12 cellular contexts compared by ENCODE assay signal in genomic region chr3:117035785-117036184, GRCh38.
DNase-seq lines count a peak whose midpoint lies in the region; ATAC-seq, FAIRE-seq and TF ChIP-seq lines count a peak whose summit lies in the region.
"Had no signal": no experiment of that assay in that cellular context is flagged by ENCODE, and none has a peak within 500 bp of the region (broad histone marks: within the 10 kb centered on the region; RNA-seq: fewer than 3 reads in every experiment).

No MANE protein-coding gene starts in this region.

- H3K56ac ChIP-seq in H9 (ENCODE audit: insufficient read length, low read depth, low read length): no peak overlapping the region

- no peak overlapping the region for H2BK20ac ChIP-seq in H9 (ENCODE audit: low read depth, low read length, poor library complexity, severe bottlenecking)

- no peak overlapping the region for H3K14ac ChIP-seq in H9 (ENCODE audit: insufficient read depth, low read length)

- no peak overlapping the region for H3K9ac ChIP-seq in H9 (ENCODE audit: extremely low read depth, insufficient read length, low read length)

- no peak for FAIRE-seq in GM19239 (lab: Jason Lieb, UNC)

- no peak overlapping the region for H4K8ac ChIP-seq in H9 (replicated peaks; ENCODE audit: insufficient read length, low read depth, low read length)

- no peaks in the 10 kb centered on the region for H3K27me3 ChIP-seq in H9 (ENCODE audit: insufficient read depth, low read length)
- no peaks in the 10 kb centered on the region for H3K27me3 ChIP-seq in body of pancreas
- H3K27me3 ChIP-seq in spleen (replicated peaks in 1 of 7): no peaks in the 10 kb centered on the region

- TF ChIP-seq CTCF in H9 (conservative IDR thresholded peaks at IDR 0.05) (no peak), body of pancreas (IDR thresholded peaks at IDR 0.05) (no peak), spleen (IDR thresholded peaks at IDR 0.05 in 8 of 11, conservative IDR thresholded peaks at IDR 0.05 in 3 of 11) (no peak)

- in situ Hi-C loops in G401 (cut with HindIII; ENCODE audit: low sequenced_read_pairs): no loop called here

- no peak overlapping the region for H2BK120ac ChIP-seq in H9 (ENCODE audit: low read depth, low read length, poor library complexity, severe bottlenecking)

- H4K5ac ChIP-seq in H9 (ENCODE audit: insufficient read length, low read depth, low read length): no peak overlapping the region

- no peaks in the 10 kb centered on the region for H3K79me2 ChIP-seq in H9 (ENCODE audit: insufficient read depth, low read length)

- H3K4me3 ChIP-seq in body of pancreas (no peak overlapping the region), spleen (no peak overlapping the region)

- no peaks in the 10 kb centered on the region for H4K20me1 ChIP-seq in H9 (ENCODE audit: control insufficient read depth, insufficient read depth, insufficient read length)

- peak overlapping the region in 1 of 3 experiments; percentile 27; a peak in 1 of 7 replicates for H3K27ac Mint-ChIP-seq in H9
- H3K27ac Mint-ChIP-seq: activated T-helper 17 cell treated with anti-CD3 and anti-CD28 coated beads, Interleukin-2, amount 50 U/mL, for 72 hours had no signal

- H2AK5ac ChIP-seq in H9 (ENCODE audit: insufficient read length, low read length): no peak overlapping the region

- no peak overlapping the region for H2BK15ac ChIP-seq in H9 (ENCODE audit: low read depth, low read length)

- peaks cover under 1 to 15% (median 7%) of the 10 kb centered on the region in 3 experiments; a peak in 6 of 7 replicates for H3K36me3 Mint-ChIP-seq in H9 (ENCODE audit: insufficient read depth in 1 of 3, low read depth in 3 of 3)

- H3K9me3 ChIP-seq in H9 (ENCODE audit: control insufficient read depth, low read depth, low read length) (no peaks in the 10 kb centered on the region), body of pancreas (no peaks in the 10 kb centered on the region), spleen (peaks cover 0 to 11% (median 4%) of the 10 kb centered on the region in 8 donors)

- H3T11ph ChIP-seq in H9 (ENCODE audit: low read length): no peak overlapping the region

- no peaks in the 10 kb centered on the region for H3K4me1 ChIP-seq in H9 (ENCODE audit: insufficient read depth, low read length)
- no peaks in the 10 kb centered on the region for H3K4me1 ChIP-seq in body of pancreas
- H3K4me1 ChIP-seq in spleen: peaks cover 0 to 21% (median 12%) of the 10 kb centered on the region in 6 donors

- no peak overlapping the region for H3K18ac ChIP-seq in H9 (ENCODE audit: insufficient read length, low read depth, low read length)

- H3K36me3 ChIP-seq in body of pancreas (replicated peaks in 1 of 2; ENCODE audit: insufficient read depth in 1 of 2, low read depth in 2 of 2): no peaks in the 10 kb centered on the region
- H3K36me3 ChIP-seq in spleen: no peaks in the 10 kb centered on the region

- TF ChIP-seq POLR2A in body of pancreas (IDR thresholded peaks at IDR 0.05): no peak
- TF ChIP-seq POLR2A in spleen (IDR thresholded peaks at IDR 0.05): no peak

- no peak overlapping the region for H3K4me3 Mint-ChIP-seq in H9
- H3K4me3 Mint-ChIP-seq: activated T-helper 17 cell treated with anti-CD3 and anti-CD28 coated beads, Interleukin-2, amount 50 U/mL, for 72 hours had no signal

- DNase-seq in H9 (peak; percentile 47), body of pancreas (peak in 1 of 4 donors; percentile 32), left kidney (ENCODE audit: low read depth, low spot score) (peak; percentile 57), spleen (no peak), G401 (ENCODE audit: low spot score) (no peak), GM19239 (ENCODE audit: insufficient read length, low spot score) (no peak)
- DNase-seq in stimulated activated CD4-positive, alpha-beta T cell treated with anti-CD3 and anti-CD28 coated beads, Interleukin-4, amount 100 ng/mL, for 1 hour: no peak
- DNase-seq: effector memory CD4-positive, alpha-beta T cell; NCI-H524 treated with DMSO at 0.1 percent for 48 hours had no signal

- no peak overlapping the region for H3K4ac ChIP-seq in H9 (ENCODE audit: low read depth, low read length)

- no peaks in the 10 kb centered on the region for H3K23me2 ChIP-seq in H9 (ENCODE audit: insufficient read length, low read depth, low read length, poor library complexity, severe bottlenecking)

- H4K91ac ChIP-seq in H9 (ENCODE audit: insufficient read length, low read depth, low read length): no peak overlapping the region

- ATAC-seq in body of pancreas: peak; percentile 30
- ATAC-seq in HG03159 (IDR thresholded peaks at IDR 0.05; ENCODE audit: unreplicated experiment): no peak
- ATAC-seq: activated T-helper 17 cell treated with anti-CD3 and anti-CD28 coated beads, Interleukin-2, amount 50 U/mL, for 72 hours had no signal

- no peak overlapping the region for H2AFZ ChIP-seq in H9 (ENCODE audit: low read length)

- H3K27me3 Mint-ChIP-seq in H9 (ENCODE audit: low read depth): peaks cover 2% of the 10 kb centered on the region; the same call in 1 of the 2 replicates
- H3K27me3 Mint-ChIP-seq: activated T-helper 17 cell treated with anti-CD3 and anti-CD28 coated beads, Interleukin-2, amount 50 U/mL, for 72 hours had no signal

- H3K4me1 Mint-ChIP-seq in H9: peaks cover 16% of the 10 kb centered on the region in 2 experiments
- H3K4me1 Mint-ChIP-seq: activated T-helper 17 cell treated with anti-CD3 and anti-CD28 coated beads, Interleukin-2, amount 50 U/mL, for 72 hours had no signal

- no peak overlapping the region for H3K4me2 ChIP-seq in H9 (ENCODE audit: insufficient read depth, insufficient read length, low read length)

- H3K23ac ChIP-seq in H9 (ENCODE audit: insufficient read length, low read depth, low read length): no peak overlapping the region

- no peak overlapping the region for H3K27ac ChIP-seq in H9 (ENCODE audit: insufficient read length, low read depth, low read length)
- peak overlapping the region in 2 of 4 donors; percentile 36 to 62 for H3K27ac ChIP-seq in body of pancreas
- peak overlapping the region in 5 of 8 donors; percentile 43 to 74 (median 64) for H3K27ac ChIP-seq in spleen
- H3K27ac ChIP-seq: VCaP had no signal

- intact Hi-C loops in body of pancreas (cut with DNase I) (no loop called here), spleen (cut with DNase I; ENCODE audit: low total_unique reads) (no loop called here)

- peaks cover 9 to 23% of the 10 kb centered on the region in 2 experiments for H3K9me3 Mint-ChIP-seq in H9

- H3K79me1 ChIP-seq in H9 (ENCODE audit: insufficient read depth, low read depth, low read length, poor library complexity, severe bottlenecking): no peaks in the 10 kb centered on the region

- H2BK12ac ChIP-seq in H9 (ENCODE audit: insufficient read length, low read depth, low read length): no peak overlapping the region

- no peak overlapping the region for H2BK5ac ChIP-seq in H9 (ENCODE audit: insufficient read length, low read length)

Comparison
In these comparisons a context has a peak if more than half of its experiments do, and no peak if none do; other contexts are left out.
1. DNase-seq: peak in H9 (single experiment) and left kidney (single experiment); none in spleen (single experiment), G401 (single experiment), stimulated activated CD4-positive, alpha-beta T cell treated with anti-CD3 and anti-CD28 coated beads, Interleukin-4, amount 100 ng/mL, for 1 hour (single experiment) and GM19239 (single experiment).